ENCODE assay signal across 8 cellular contexts in genomic region chr19:12399901-12400617, GRCh38. TPM values are rescaled to one million over a fixed set of nuclear protein-coding genes. Genes with fewer than 3 reads are reported as not detected.
DNase-seq lines count a peak whose midpoint lies in the region; ATAC-seq and TF ChIP-seq lines count a peak whose summit lies in the region.
"Not testable (repeated sequence)": the region's sequence is repeated elsewhere in the genome, so short reads cannot be mapped to it uniquely, and the experiment has no call there.

No MANE protein-coding gene starts in this region.

- peak overlapping the region; percentile 82 for H3K4me3 ChIP-seq in CD8-positive, alpha-beta memory T cell (ENCODE audit: low read length)
- H3K4me3 ChIP-seq in foreskin fibroblast (ENCODE audit: low read depth in 1 of 2, low read length in 2 of 2) (peak overlapping the region; percentile 75 to 82), muscle layer of duodenum (ENCODE audit: low read depth in 1 of 2, low read length in 2 of 2) (peak overlapping the region; percentile 69 to 87)

- intact Hi-C loops in activated naive CD4-positive, alpha-beta T cell treated with anti-CD3 and anti-CD28 coated beads for 36 hours (cut with micrococcal nuclease): loop anchor here (2.0 to 5.0 kb wide), 3 partner anchors 41 to 77 kb away; partner anchors contain the start of genes ZNF443 and ZNF563

- POLR2A ChIA-PET in CD8-positive, alpha-beta memory T cell (lab: Charles Lee): not testable (repeated sequence)

- H3K9me3 Mint-ChIP-seq in CD8-positive, alpha-beta memory T cell: peaks cover 0 to 14% (median 5%) of the 10 kb centered on the region in 5 donors
- H3K9me3 Mint-ChIP-seq in activated naive CD4-positive, alpha-beta T cell treated with anti-CD3 and anti-CD28 coated beads for 36 hours: not testable (repeated sequence)

- H3K36me3 ChIP-seq in CD8-positive, alpha-beta memory T cell (ENCODE audit: insufficient read depth, low read length); muscle layer of duodenum (ENCODE audit: control insufficient read depth in 1 of 2, insufficient read depth in 2 of 2, low read length in 2 of 2): not testable (repeated sequence)

- not testable (repeated sequence) for H3K9me3 ChIP-seq in CD8-positive, alpha-beta memory T cell (ENCODE audit: low read length); muscle layer of duodenum (ENCODE audit: control insufficient read depth in 1 of 2, low read length in 2 of 2)

- not testable (repeated sequence) for TF ChIP-seq CTCF in foreskin fibroblast (IDR thresholded peaks at IDR 0.05; ENCODE audit: low read depth, low read length)

- H3K4me1 Mint-ChIP-seq in CD8-positive, alpha-beta memory T cell: peaks cover 21 to 37% (median 28%) of the 10 kb centered on the region in 3 donors
- not testable (repeated sequence) for H3K4me1 Mint-ChIP-seq in activated naive CD4-positive, alpha-beta T cell treated with anti-CD3 and anti-CD28 coated beads for 36 hours (ENCODE audit: low read depth)

- H3K27ac ChIP-seq in CD8-positive, alpha-beta memory T cell (ENCODE audit: low read depth, low read length): peak overlapping the region; percentile 9
- H3K27ac ChIP-seq in muscle layer of duodenum (ENCODE audit: low read length): not testable (repeated sequence)

- peak overlapping the region in 6 of 8 donors; percentile 63 to 93 (median 82) for H3K27ac Mint-ChIP-seq in CD8-positive, alpha-beta memory T cell
- not testable (repeated sequence) for H3K27ac Mint-ChIP-seq in activated naive CD4-positive, alpha-beta T cell treated with anti-CD3 and anti-CD28 coated beads for 36 hours

- CTCF ChIA-PET in CD8-positive, alpha-beta memory T cell (lab: Charles Lee): not testable (repeated sequence)
- CTCF ChIA-PET in activated naive CD4-positive, alpha-beta T cell treated with anti-CD3 and anti-CD28 coated beads for 36 hours (lab: Charles Lee): interaction anchor here (0.7 kb wide), 1 partner anchor 212 kb away, joined by 3 read pairs; no protein-coding TSS in a partner anchor

- DNase-seq in CD8-positive, alpha-beta memory T cell: peak in 4 of 5 donors; percentile 1 to 50 (median 6)
- DNase-seq in RKO (ENCODE audit: low spot score): peak; percentile 49
- peak; percentile 37 for DNase-seq in activated naive CD4-positive, alpha-beta T cell treated with anti-CD3 and anti-CD28 coated beads for 36 hours
- DNase-seq in foreskin fibroblast: peak; percentile 5 to 21
- peak; percentile 15 to 27 for DNase-seq in stimulated activated CD8-positive, alpha-beta memory T cell treated with anti-CD3 and anti-CD28 coated beads, Interleukin-7, amount 100 ng/mL, for 4 hours (ENCODE audit: low read depth in 2 of 2)

- ATAC-seq in GM21390 (IDR thresholded peaks at IDR 0.05; ENCODE audit: unreplicated experiment) (peak; percentile 38), HG03442 (IDR thresholded peaks at IDR 0.05; ENCODE audit: unreplicated experiment) (peak; percentile 26)

- H3K4me1 ChIP-seq in CD8-positive, alpha-beta memory T cell (ENCODE audit: insufficient read depth, low read length); muscle layer of duodenum (ENCODE audit: control insufficient read depth in 1 of 2, insufficient read depth in 2 of 2, low read length in 2 of 2): not testable (repeated sequence)

- peaks cover 5 to 20% (median 10%) of the 10 kb centered on the region in 3 donors for H3K36me3 Mint-ChIP-seq in CD8-positive, alpha-beta memory T cell
- H3K36me3 Mint-ChIP-seq in activated naive CD4-positive, alpha-beta T cell treated with anti-CD3 and anti-CD28 coated beads for 36 hours (ENCODE audit: low read depth): peaks cover 14% of the 10 kb centered on the region

- H3K27me3 Mint-ChIP-seq in CD8-positive, alpha-beta memory T cell; activated naive CD4-positive, alpha-beta T cell treated with anti-CD3 and anti-CD28 coated beads for 36 hours (ENCODE audit: low read depth): not testable (repeated sequence)

- H3K4me3 Mint-ChIP-seq in CD8-positive, alpha-beta memory T cell: peak overlapping the region; percentile 87 to 100 (median 94)
- H3K4me3 Mint-ChIP-seq in activated naive CD4-positive, alpha-beta T cell treated with anti-CD3 and anti-CD28 coated beads for 36 hours: peak overlapping the region; percentile 89

- H3K27me3 ChIP-seq in CD8-positive, alpha-beta memory T cell (ENCODE audit: insufficient read depth, low read length, poor library complexity, severe bottlenecking); muscle layer of duodenum (ENCODE audit: low read depth, low read length): not testable (repeated sequence)

RNA-seq across cellular contexts. Expression of gene ZNF799, which starts 1.0 kb away (rescaled TPM):
- total RNA-seq in CD8-positive, alpha-beta memory T cell: 1 to 10 TPM; 3.6 TPM
- 7.2 TPM for polyA plus RNA-seq in CD8-positive, alpha-beta memory T cell
- 1 to 10 TPM; 3.3 to 3.6 TPM for total RNA-seq in activated naive CD4-positive, alpha-beta T cell treated with anti-CD3 and anti-CD28 coated beads for 36 hours

RNA-seq across cellular contexts. Expression of gene ZNF442, which starts 34.6 kb away (rescaled TPM):
- 1 to 10 TPM; 2.2 to 2.5 TPM for total RNA-seq in CD8-positive, alpha-beta memory T cell
- polyA plus RNA-seq in CD8-positive, alpha-beta memory T cell: 1.1 TPM
- 1 to 10 TPM; 1.7 to 2.4 TPM for total RNA-seq in activated naive CD4-positive, alpha-beta T cell treated with anti-CD3 and anti-CD28 coated beads for 36 hours

RNA-seq across cellular contexts. Expression of gene ZNF443, which starts 40.8 kb away (rescaled TPM):
- 1 to 10 TPM; 4.2 to 4.6 TPM for total RNA-seq in CD8-positive, alpha-beta memory T cell
- 2.5 TPM for polyA plus RNA-seq in CD8-positive, alpha-beta memory T cell
- total RNA-seq in activated naive CD4-positive, alpha-beta T cell treated with anti-CD3 and anti-CD28 coated beads for 36 hours: 1 to 10 TPM; 3.7 to 4.1 TPM
